Comparison of ENCODE assay signal across 10 cellular contexts in genomic region chr2:218883491-218884490, GRCh38. TPM values are rescaled to one million over a fixed set of nuclear protein-coding genes. Genes with fewer than 3 reads are reported as not detected.
DNase-seq lines count a peak whose midpoint lies in the region; ATAC-seq and TF ChIP-seq lines count a peak whose summit lies in the region.
"Had no signal": no experiment of that assay in that cellular context is flagged by ENCODE, and none has a peak within 500 bp of the region (broad histone marks: within the 10 kb centered on the region; RNA-seq: fewer than 3 reads in every experiment).

No MANE protein-coding gene starts in this region.

- peak overlapping the region; percentile 72 for H3K4me3 Mint-ChIP-seq in T-helper 17 cell

- no peak overlapping the region for H3K27ac ChIP-seq in brain microvascular endothelial cell
- H3K27ac ChIP-seq: 22Rv1 had no signal

- no peaks in the 10 kb centered on the region for H3K36me3 Mint-ChIP-seq in T-helper 17 cell (ENCODE audit: low read depth)

- H3K4me1 Mint-ChIP-seq in T-helper 17 cell = peaks cover 65% of the 10 kb centered on the region

- no peaks in the 10 kb centered on the region for H3K36me3 ChIP-seq in brain microvascular endothelial cell (replicated peaks)

- ATAC-seq in T-helper 17 cell (peak; percentile 20), left ventricle myocardium superior (peak; percentile 74), GM18519 (IDR thresholded peaks at IDR 0.05; ENCODE audit: low FRiP score, unreplicated experiment) (no peak)

- no peaks in the 10 kb centered on the region for H3K9me3 ChIP-seq in T-helper 17 cell (ENCODE audit: control insufficient read depth, low read length, poor library complexity, severe bottlenecking)

- H3K27me3 ChIP-seq in brain microvascular endothelial cell (replicated peaks) = peaks cover 72% of the 10 kb centered on the region

- no peak overlapping the region for H3K4me3 ChIP-seq in brain microvascular endothelial cell (ENCODE audit: low read depth, low read length)

- in situ Hi-C loops in brain microvascular endothelial cell (cut with HindIII; ENCODE audit: low pct_ligation_motif_present, low sequenced_read_pairs) = no loop called here

- intact Hi-C loops in left ventricle myocardium superior (cut with micrococcal nuclease) = no loop called here

- no peaks in the 10 kb centered on the region for H3K27me3 Mint-ChIP-seq in T-helper 17 cell

- peak overlapping the region; percentile 94 for H3K27ac Mint-ChIP-seq in T-helper 17 cell
- H3K27ac Mint-ChIP-seq: stimulated activated naive CD8-positive, alpha-beta T cell treated with anti-CD3 and anti-CD28 coated beads, Interleukin-15, Interleukin-2, amounts not matched to agents 100 ng/mL and 50 ng/mL, for 24 hours had no signal

- TF ChIP-seq CTCF in brain microvascular endothelial cell (IDR thresholded peaks at IDR 0.05; ENCODE audit: low read depth, low read length, missing control alignments) = no peak

- peak; percentile 79 for DNase-seq in DMS 273 (lab: John Stamatoyannopoulos, UW; ENCODE audit: unreplicated experiment)
- no peak for DNase-seq in DMS 273 treated with DMSO at 0.1 percent for 48 hours (lab: John Stamatoyannopoulos, UW)
- peak; percentile 42 to 50 (median 47) for DNase-seq in T-helper 17 cell
- DNase-seq in left ventricle myocardium superior = no peak
- DNase-seq in stimulated activated CD4-positive, alpha-beta T cell treated with anti-CD3 and anti-CD28 coated beads, Interleukin-4, amount 100 ng/mL, for 4 hours = peak; percentile 46 to 54
- DNase-seq in dermis blood vessel endothelial cell = no peak
- DNase-seq in brain microvascular endothelial cell = no peak

RNA-seq across cellular contexts. Expression of gene WNT10A, which starts 3.1 kb away (rescaled TPM):
- 10 to 100 TPM in 1 of 2 donors, 1 to 10 TPM in 1; 5.5 to 14.4 TPM for total RNA-seq in T-helper 17 cell
- total RNA-seq in left ventricle myocardium superior = not detected
- under 0.01 and 0.05 TPM in 2 replicates for total RNA-seq in dermis blood vessel endothelial cell

RNA-seq across cellular contexts. Expression of gene WNT6, which starts 24.2 kb away (rescaled TPM):
- total RNA-seq in T-helper 17 cell (not detected), left ventricle myocardium superior (2.4 TPM), dermis blood vessel endothelial cell (not detected in 2 replicates)

RNA-seq across cellular contexts. Expression of gene PRKAG3, which starts 52.2 kb away (rescaled TPM):
- not detected for total RNA-seq in T-helper 17 cell
- 0.12 TPM for total RNA-seq in left ventricle myocardium superior
- total RNA-seq in dermis blood vessel endothelial cell = not detected in 2 replicates

Comparison
In these comparisons a context has a peak if more than half of its experiments do, and no peak if none do; other contexts are left out.
1. DNase-seq: peak in DMS 273 (single experiment), T-helper 17 cell (3 of 3) and stimulated activated CD4-positive, alpha-beta T cell treated with anti-CD3 and anti-CD28 coated beads, Interleukin-4, amount 100 ng/mL, for 4 hours (2 of 2); none in DMS 273 treated with DMSO at 0.1 percent for 48 hours (single experiment), left ventricle myocardium superior (single experiment), dermis blood vessel endothelial cell (single experiment) and brain microvascular endothelial cell (single experiment).